ENCODE assay signal across 17 cellular contexts in genomic region chr3:188635258-188636038, GRCh38.
DNase-seq lines count a peak whose midpoint lies in the region; ATAC-seq and TF ChIP-seq lines count a peak whose summit lies in the region.
"Had no signal": no experiment of that assay in that cellular context is flagged by ENCODE, and none has a peak within 500 bp of the region (broad histone marks: within the 10 kb centered on the region; RNA-seq: fewer than 3 reads in every experiment).

No MANE protein-coding gene starts in this region.

- no peak for ATAC-seq in HG02981 (IDR thresholded peaks at IDR 0.05; ENCODE audit: unreplicated experiment)
- no peak for ATAC-seq in HG02610 (IDR thresholded peaks at IDR 0.05; ENCODE audit: unreplicated experiment)
- no peak for ATAC-seq in effector memory CD8-positive, alpha-beta T cell (replicated peaks)
- ATAC-seq: activated naive CD8-positive, alpha-beta T cell treated with anti-CD3 and anti-CD28 coated beads, Interleukin-2, amount 50 U/mL, for 24 hours had no signal

- H3K4me1 Mint-ChIP-seq in effector memory CD8-positive, alpha-beta T cell (ENCODE audit: low read depth in 2 of 2) = no peaks in the 10 kb centered on the region
- H3K4me1 Mint-ChIP-seq: activated B cell treated with CpG ODN at 0.5 μM for 24 hours, nephron had no signal

- TF ChIP-seq CTCF in A673 (conservative IDR thresholded peaks at IDR 0.05; ENCODE audit: low read depth, low read length) (no peak), coronary artery (IDR thresholded peaks at IDR 0.05) (no peak)

- no peak overlapping the region for H4K8ac ChIP-seq in mesenchymal stem cell (ENCODE audit: low read length)

- peak overlapping the region; percentile 6 for H3K27ac ChIP-seq in A673 (ENCODE audit: low read depth, low read length, poor library complexity, severe bottlenecking)
- H3K27ac ChIP-seq in coronary artery = peak overlapping the region; percentile 1 to 4
- H3K27ac ChIP-seq in mesenchymal stem cell (ENCODE audit: low read length, poor library complexity, severe bottlenecking) = no peak overlapping the region

- H3K36me3 ChIP-seq in A673 (ENCODE audit: insufficient read depth, low read length, poor library complexity, severe bottlenecking) (no peaks in the 10 kb centered on the region), mesenchymal stem cell (ENCODE audit: control insufficient read depth in 1 of 2, insufficient read depth in 2 of 2, low read depth in 1 of 2, low read length in 2 of 2) (no peaks in the 10 kb centered on the region)
- H3K36me3 ChIP-seq: heart left ventricle had no signal

- peaks cover 3% of the 10 kb centered on the region for H3K36me3 Mint-ChIP-seq in effector memory CD8-positive, alpha-beta T cell (ENCODE audit: insufficient read depth)

- CTCF ChIA-PET in A673 (lab: Charles Lee) = no interaction called here

- peak; percentile 6 for DNase-seq in A673 (ENCODE audit: low spot score)
- peak; percentile 54 for DNase-seq in NCI-H1105 treated with DMSO at 0.1 percent for 48 hours (lab: John Stamatoyannopoulos, UW)
- no peak for DNase-seq in coronary artery (ENCODE audit: low spot score)
- DNase-seq in mesenchymal stem cell = peak; percentile 39
- no peak for DNase-seq in SHP77 treated with DMSO at 0.1 percent for 48 hours (lab: John Stamatoyannopoulos, UW)
- DNase-seq in effector memory CD8-positive, alpha-beta T cell = no peak
- DNase-seq: activated B cell treated with CpG ODN at 0.5 μM for 24 hours; activated naive CD8-positive, alpha-beta T cell treated with anti-CD3 and anti-CD28 coated beads, Interleukin-2, amount 50 U/mL, for 24 hours; DMS153; GOT3; heart left ventricle; left cardiac atrium; MV-4-11; stimulated activated CD4-positive, alpha-beta T cell treated with anti-CD3 and anti-CD28 coated beads, Interleukin-12 subunit alpha, Interleukin-12 subunit beta, amount 100 ng/mL, for 4 hours had no signal

- H3K4me2 ChIP-seq in mesenchymal stem cell (ENCODE audit: low read length, poor library complexity, severe bottlenecking) = no peak overlapping the region

- no peak overlapping the region for H2BK15ac ChIP-seq in mesenchymal stem cell (ENCODE audit: low read depth, poor library complexity, severe bottlenecking)

- H3K27me3 Mint-ChIP-seq in effector memory CD8-positive, alpha-beta T cell = no peaks in the 10 kb centered on the region
- H3K27me3 Mint-ChIP-seq: activated B cell treated with CpG ODN at 0.5 μM for 24 hours; activated naive CD8-positive, alpha-beta T cell treated with anti-CD3 and anti-CD28 coated beads, Interleukin-2, amount 50 U/mL, for 24 hours had no signal

- no peak overlapping the region for H2BK12ac ChIP-seq in mesenchymal stem cell (ENCODE audit: low read length in 2 of 2)

- H2BK5ac ChIP-seq in mesenchymal stem cell (ENCODE audit: low read depth, low read length, poor library complexity, severe bottlenecking) = no peak overlapping the region

- POLR2A ChIA-PET in A673 (lab: Charles Lee; ENCODE audit: low non-redundant PET) = no interaction called here

- no peaks in the 10 kb centered on the region for H3K27me3 ChIP-seq in A673 (replicated peaks; ENCODE audit: insufficient read depth, low read depth, low read length, poor library complexity)
- H3K27me3 ChIP-seq in mesenchymal stem cell (ENCODE audit: control insufficient read depth in 1 of 2, insufficient read depth in 1 of 2, low read length in 2 of 2) = no peaks in the 10 kb centered on the region
- H3K27me3 ChIP-seq: heart left ventricle had no signal

- no TSS peak for BruUV-seq in A673 (replicated peaks; lab: Mats Ljungman, UMichigan)

- no peak overlapping the region for H2AK5ac ChIP-seq in mesenchymal stem cell (ENCODE audit: low read length, severe bottlenecking)

- no peak overlapping the region for H3K23ac ChIP-seq in mesenchymal stem cell (ENCODE audit: low read length in 2 of 2)

- H3K14ac ChIP-seq in mesenchymal stem cell (ENCODE audit: low read length in 2 of 2) = no peak overlapping the region

- H3K4me3 Mint-ChIP-seq in effector memory CD8-positive, alpha-beta T cell = no peak overlapping the region
- H3K4me3 Mint-ChIP-seq: activated B cell treated with CpG ODN at 0.5 μM for 24 hours; activated naive CD8-positive, alpha-beta T cell treated with anti-CD3 and anti-CD28 coated beads, Interleukin-2, amount 50 U/mL, for 24 hours; nephron had no signal

- no peak overlapping the region for H4K91ac ChIP-seq in mesenchymal stem cell (ENCODE audit: low read length)

- H3K9me3 ChIP-seq in A673 (ENCODE audit: low read depth, low read length, poor library complexity, severe bottlenecking) = no peaks in the 10 kb centered on the region
- no peaks in the 10 kb centered on the region for H3K9me3 ChIP-seq in mesenchymal stem cell (ENCODE audit: control insufficient read depth, low read length)

- intact Hi-C loops in A673 (cut with micrococcal nuclease; ENCODE audit: unreplicated experiment) = no loop called here

- no peaks in the 10 kb centered on the region for H3K9me3 Mint-ChIP-seq in effector memory CD8-positive, alpha-beta T cell
- H3K9me3 Mint-ChIP-seq: activated B cell treated with CpG ODN at 0.5 μM for 24 hours; activated naive CD8-positive, alpha-beta T cell treated with anti-CD3 and anti-CD28 coated beads, Interleukin-2, amount 50 U/mL, for 24 hours had no signal

- H3K4me1 ChIP-seq in A673 (ENCODE audit: insufficient read depth, low read length, poor library complexity, severe bottlenecking) (peaks cover 9% of the 10 kb centered on the region), mesenchymal stem cell (ENCODE audit: control insufficient read depth, insufficient read depth, low read depth, low read length) (peaks cover 2% of the 10 kb centered on the region)

- peak overlapping the region in 1 of 2 experiments; percentile 24 for H3K4ac ChIP-seq in mesenchymal stem cell (ENCODE audit: low read depth in 1 of 2, low read length in 2 of 2)

- no peak overlapping the region for H2BK120ac ChIP-seq in mesenchymal stem cell (ENCODE audit: low read depth, low read length)

- no peak overlapping the region for H3K18ac ChIP-seq in mesenchymal stem cell (ENCODE audit: low read depth in 1 of 2, low read length in 2 of 2)

- no peak overlapping the region for H3K4me3 ChIP-seq in A673 (ENCODE audit: low read depth, low read length, poor library complexity, severe bottlenecking)
- H3K4me3 ChIP-seq in coronary artery = no peak overlapping the region
- no peak overlapping the region for H3K4me3 ChIP-seq in mesenchymal stem cell (ENCODE audit: insufficient read depth in 1 of 2, low read depth in 1 of 2, low read length in 2 of 2)
- H3K4me3 ChIP-seq: heart left ventricle had no signal

- no peak overlapping the region for H3K9ac ChIP-seq in mesenchymal stem cell (ENCODE audit: low read length)

- WGBS in mesenchymal stem cell = 75% methylated on average over 8 of the region's 10 CpGs

- no peak overlapping the region for H2AFZ ChIP-seq in mesenchymal stem cell (ENCODE audit: low read depth, low read length)

- H3K27ac Mint-ChIP-seq in effector memory CD8-positive, alpha-beta T cell = no peak overlapping the region
- H3K27ac Mint-ChIP-seq: activated B cell treated with CpG ODN at 0.5 μM for 24 hours; activated naive CD8-positive, alpha-beta T cell treated with anti-CD3 and anti-CD28 coated beads, Interleukin-2, amount 50 U/mL, for 24 hours; nephron had no signal

- H3K79me1 ChIP-seq in mesenchymal stem cell (replicated peaks; ENCODE audit: low read length, poor library complexity, severe bottlenecking) = peaks cover 12% of the 10 kb centered on the region

Comparison
In these comparisons a context has a peak if more than half of its experiments do, and no peak if none do; other contexts are left out.
1. DNase-seq: peak in A673 (single experiment), NCI-H1105 treated with DMSO at 0.1 percent for 48 hours (single experiment) and mesenchymal stem cell (single experiment); none in coronary artery (single experiment), SHP77 treated with DMSO at 0.1 percent for 48 hours (single experiment) and effector memory CD8-positive, alpha-beta T cell (0 of 3).